Comparison of ENCODE assay signal across 13 cellular contexts in the genomic region with DNA sequence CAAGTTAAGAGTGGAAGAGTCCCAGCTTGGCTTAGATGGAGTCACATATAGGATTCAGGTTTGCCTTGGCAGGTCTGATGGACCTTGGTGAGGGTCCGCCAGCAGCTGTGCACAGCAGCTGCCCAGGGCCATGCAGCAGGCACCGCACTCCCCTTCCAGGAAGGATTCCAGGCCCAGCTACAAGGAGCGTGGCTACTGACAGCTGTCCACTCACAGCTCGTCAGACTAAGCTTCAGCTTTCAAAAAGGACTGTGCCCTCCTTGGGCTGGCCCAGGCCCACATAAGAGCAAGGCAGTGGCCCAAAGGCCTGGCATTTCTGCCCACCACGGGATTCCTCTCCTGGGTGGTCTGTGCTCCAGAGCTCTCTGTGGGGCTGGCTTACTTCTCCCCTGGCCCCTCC.
DNase-seq lines count a peak whose midpoint lies in the region; ATAC-seq and TF ChIP-seq lines count a peak whose summit lies in the region.
"Had no signal": no experiment of that assay in that cellular context is flagged by ENCODE, and none has a peak within 500 bp of the region (broad histone marks: within the 10 kb centered on the region; RNA-seq: fewer than 3 reads in every experiment).

No MANE protein-coding gene starts in this region.

- no peak overlapping the region for H2AFZ ChIP-seq in ACC112 (ENCODE audit: low read length, unreplicated experiment)

- intact Hi-C loops in esophagus muscularis mucosa (cut with DNase I) (loop anchor here (5.0 to 10.0 kb wide), 5 partner anchors 126 to 671 kb away; a partner anchor contains a TSS), psoas muscle (cut with DNase I) (loop anchor here (2.0 to 10.0 kb wide), 7 partner anchors 59 to 679 kb away; a partner anchor contains a TSS)

- TF ChIP-seq POLR2A in esophagus muscularis mucosa (IDR thresholded peaks at IDR 0.05; ENCODE audit: low read depth): no peak

- H3K36me3 ChIP-seq in ACC112 (ENCODE audit: insufficient read depth, low read length) (no peaks in the 10 kb centered on the region), esophagus muscularis mucosa (no peaks in the 10 kb centered on the region), psoas muscle (ENCODE audit: insufficient read depth in 1 of 2, low read depth in 1 of 2) (no peaks in the 10 kb centered on the region)

- WGBS in esophagus muscularis mucosa: no CpG with 5 or more reads among the region's 5 CpGs
- WGBS in psoas muscle, 3 donors: 48 to 52% (median 49%) methylated on average over 5 of the region's 5 CpGs

- H3K27ac ChIP-seq in ACC112 (ENCODE audit: low read depth, low read length) (no peak overlapping the region), esophagus muscularis mucosa (replicated peaks in 1 of 4) (peak overlapping the region; percentile 37 to 77 (median 68)), psoas muscle (peak overlapping the region; percentile 24)

- DNase-seq in NCI-H524 (lab: John Stamatoyannopoulos, UW) (peak; percentile 73 to 89), esophagus muscularis mucosa (ENCODE audit: extremely low spot score) (no peak), psoas muscle (no peak), occipital lobe (lab: John Stamatoyannopoulos, UW) (no peak), NCI-H2107 treated with DMSO at 0.1 percent for 48 hours (lab: John Stamatoyannopoulos, UW; ENCODE audit: unreplicated experiment) (no peak), T-helper 9 cell (no peak)
- DNase-seq: activated naive CD4-positive, alpha-beta T cell treated with Interleukin-2 at 50 U/mL for 16 hours; endodermal cell; NCI-H187; NCI-H510A had no signal

- TF ChIP-seq EP300 in esophagus muscularis mucosa (IDR thresholded peaks at IDR 0.05): no peak

- H3K4me1 ChIP-seq in ACC112 (ENCODE audit: control insufficient read depth, insufficient read depth, low read length, unreplicated experiment): peaks cover 17% of the 10 kb centered on the region
- H3K4me1 ChIP-seq in esophagus muscularis mucosa: peaks cover 18 to 50% (median 43%) of the 10 kb centered on the region in 4 donors
- H3K4me1 ChIP-seq in psoas muscle: peaks cover 10% of the 10 kb centered on the region

- H3K79me2 ChIP-seq in ACC112 (ENCODE audit: control insufficient read depth, insufficient read depth, low read length, unreplicated experiment): no peaks in the 10 kb centered on the region

- H3K4me3 ChIP-seq in ACC112 (ENCODE audit: low read depth, low read length) (peak overlapping the region; percentile 75; the same call in 1 of the 2 replicates), esophagus muscularis mucosa (peak overlapping the region in 3 of 4 donors; percentile 47 to 60 (median 52)), psoas muscle (peak overlapping the region; percentile 58)

- ATAC-seq in psoas muscle (peak; percentile 41 to 66 (median 47)), esophagus mucosa (no peak)

- no peaks in the 10 kb centered on the region for H3K9me3 ChIP-seq in esophagus muscularis mucosa
- H3K9me3 ChIP-seq in psoas muscle: no peaks in the 10 kb centered on the region
- H3K9me3 ChIP-seq: SK-N-SH had no signal

- no peak for TF ChIP-seq CTCF in esophagus muscularis mucosa (IDR thresholded peaks at IDR 0.05)
- no peak for TF ChIP-seq CTCF in psoas muscle (IDR thresholded peaks at IDR 0.05)

- H3K27me3 ChIP-seq in ACC112 (ENCODE audit: insufficient read depth, low read length) (no peaks in the 10 kb centered on the region), esophagus muscularis mucosa (peaks cover 0 to 5% (median 0%) of the 10 kb centered on the region in 4 donors), psoas muscle (ENCODE audit: insufficient read depth in 3 of 3, low read length in 2 of 3) (peaks cover 0 to 2% (median 0%) of the 10 kb centered on the region in 3 donors)

Comparison
In these comparisons a context has a peak if more than half of its experiments do, and no peak if none do; other contexts are left out.
1. DNase-seq: peak in NCI-H524 (2 of 2); none in esophagus muscularis mucosa (single experiment), psoas muscle (0 of 2), occipital lobe (single experiment), NCI-H2107 treated with DMSO at 0.1 percent for 48 hours (single experiment) and T-helper 9 cell (single experiment).
2. Peak in every context shown above with its lines, with median percentiles within 50 percentile points of each other: H3K4me3 ChIP-seq.